In the genomic region with DNA sequence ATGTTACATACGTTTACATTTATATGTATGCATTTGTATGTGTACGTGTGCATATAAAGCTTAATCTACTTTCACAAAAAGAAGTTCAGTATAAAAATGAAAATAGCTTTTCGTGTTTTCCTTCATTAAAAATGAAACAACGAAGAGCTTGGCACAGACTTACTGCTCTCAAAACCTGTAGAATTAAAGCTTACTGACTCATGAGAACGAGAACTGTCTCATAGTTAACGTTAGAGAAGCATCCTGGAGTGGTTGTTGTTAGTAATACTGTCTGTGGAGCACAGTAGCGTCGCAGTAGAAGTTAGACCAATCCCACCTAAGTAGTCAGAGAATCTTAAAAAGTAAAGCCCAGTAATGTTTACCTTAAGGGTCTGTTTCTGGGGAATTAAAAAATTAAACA, we compare ENCODE assay signal across 8 cellular contexts. TPM values are rescaled to one million over a fixed set of nuclear protein-coding genes. Genes with fewer than 3 reads are reported as not detected.
DNase-seq lines count a peak whose midpoint lies in the region; ATAC-seq, FAIRE-seq and TF ChIP-seq lines count a peak whose summit lies in the region.

No MANE protein-coding gene starts in this region.

- ATAC-seq in activated naive CD4-positive, alpha-beta T cell treated with anti-CD3 and anti-CD28 coated beads, Interleukin-2, amount 50 U/mL, for 72 hours, result peak; percentile 39 to 43

- H3K27ac ChIP-seq in iPS-20b (ENCODE audit: low read length) (no peak overlapping the region), stomach smooth muscle (ENCODE audit: low read length) (peak overlapping the region; percentile 87)

- H3K9ac ChIP-seq in iPS-20b (ENCODE audit: low read depth, low read length), result peak overlapping the region; percentile 96; the same call in 1 of the 2 replicates
- H3K9ac ChIP-seq in stomach smooth muscle (ENCODE audit: low read length in 2 of 2), result peak overlapping the region; percentile 69 to 93

- peak overlapping the region; percentile 99 to 100 for H3K27ac Mint-ChIP-seq in activated naive CD4-positive, alpha-beta T cell treated with anti-CD3 and anti-CD28 coated beads, Interleukin-2, amount 50 U/mL, for 72 hours

- H3K27me3 ChIP-seq in iPS-20b (ENCODE audit: insufficient read depth, low read length), result no peaks in the 10 kb centered on the region
- H3K27me3 ChIP-seq in stomach smooth muscle (ENCODE audit: control insufficient read depth in 1 of 2, insufficient read depth in 2 of 2, low read length in 2 of 2), result no peaks in the 10 kb centered on the region

- H3K36me3 ChIP-seq in iPS-20b (ENCODE audit: insufficient read depth, low read depth, low read length), result peaks cover 12% of the 10 kb centered on the region
- H3K36me3 ChIP-seq in stomach smooth muscle (ENCODE audit: control insufficient read depth in 2 of 2, insufficient read depth in 2 of 2, low read length in 2 of 2), result no peaks in the 10 kb centered on the region

- H3K9me3 ChIP-seq in iPS-20b (ENCODE audit: insufficient read depth, low read depth, low read length), result no peaks in the 10 kb centered on the region
- H3K9me3 ChIP-seq in stomach smooth muscle (ENCODE audit: control insufficient read depth in 2 of 2, low read length in 2 of 2), result no peaks in the 10 kb centered on the region

- peaks cover 11 to 15% of the 10 kb centered on the region in 2 donors for H3K36me3 Mint-ChIP-seq in activated naive CD4-positive, alpha-beta T cell treated with anti-CD3 and anti-CD28 coated beads, Interleukin-2, amount 50 U/mL, for 72 hours

- DNase-seq in AG08395 (ENCODE audit: low spot score) (peak; percentile 41), HCEC 1CT (peak; percentile 53), GM12891 (ENCODE audit: insufficient read length, low spot score) (no peak), HuH-7 (ENCODE audit: low spot score) (no peak)
- DNase-seq in activated naive CD4-positive, alpha-beta T cell treated with anti-CD3 and anti-CD28 coated beads, Interleukin-2, amount 50 U/mL, for 72 hours (ENCODE audit: low spot score in 2 of 2), result no peak
- no peak for DNase-seq in stimulated activated CD4-positive, alpha-beta T cell treated with anti-CD3 and anti-CD28 coated beads, Interleukin-12 subunit alpha, Interleukin-12 subunit beta, amount 100 ng/mL, for 4 hours

- peaks cover 30% of the 10 kb centered on the region for H3K4me1 ChIP-seq in iPS-20b (ENCODE audit: insufficient read depth, low read length)
- H3K4me1 ChIP-seq in stomach smooth muscle (ENCODE audit: control insufficient read depth, insufficient read depth, low read length), result peaks cover 21% of the 10 kb centered on the region

- peak overlapping the region; percentile 99 for H3K4me3 ChIP-seq in iPS-20b (ENCODE audit: low read length)
- peak overlapping the region; percentile 77 to 83 for H3K4me3 ChIP-seq in stomach smooth muscle (ENCODE audit: low read length in 2 of 2)

- no peak for FAIRE-seq in GM12891 (lab: Jason Lieb, UNC)

- no peaks in the 10 kb centered on the region for H3K9me3 Mint-ChIP-seq in activated naive CD4-positive, alpha-beta T cell treated with anti-CD3 and anti-CD28 coated beads, Interleukin-2, amount 50 U/mL, for 72 hours

- TF ChIP-seq POLR2A in GM12891 (IDR thresholded peaks at IDR 0.05; ENCODE audit: low read depth, low read length), result no peak

TF ChIP-seq in GM12891, 5 proteins besides CTCF, POLR2A, EP300 and RAD21:
- TF ChIP-seq TAF1 (IDR thresholded peaks at IDR 0.05; ENCODE audit: low read depth, low read length) (no peak), PAX5 (IDR thresholded peaks at IDR 0.05; ENCODE audit: insufficient read depth, low read length, severe bottlenecking) (no peak), SPI1 (IDR thresholded peaks at IDR 0.05; ENCODE audit: low read depth, low read length) (no peak), POU2F2 (IDR thresholded peaks at IDR 0.05; ENCODE audit: low read depth, low read length) (no peak), POLR2AphosphoS5 (IDR thresholded peaks at IDR 0.05; ENCODE audit: low read depth, low read length) (no peak)

RNA-seq across cellular contexts. Expression of a gene that starts 1.3 kb away (rescaled TPM):
- total RNA-seq in activated naive CD4-positive, alpha-beta T cell treated with anti-CD3 and anti-CD28 coated beads, Interleukin-2, amount 50 U/mL, for 72 hours, result 10 to 100 TPM; 80.9 to 97.6 TPM
- 48.8 TPM for polyA plus RNA-seq in GM12891 (2012; ENCODE audit: low read depth, missing spikeins)

RNA-seq across cellular contexts. Expression of a gene that starts 46.3 kb away (rescaled TPM):
- 100 to 1,000 TPM in 1 of 2 donors, 10 to 100 TPM in 1; 76.9 to 119 TPM for total RNA-seq in activated naive CD4-positive, alpha-beta T cell treated with anti-CD3 and anti-CD28 coated beads, Interleukin-2, amount 50 U/mL, for 72 hours
- 31.1 TPM for polyA plus RNA-seq in GM12891 (2012; ENCODE audit: low read depth, missing spikeins)

RNA-seq across cellular contexts. Expression of a gene that starts 46.8 kb away (rescaled TPM):
- total RNA-seq in activated naive CD4-positive, alpha-beta T cell treated with anti-CD3 and anti-CD28 coated beads, Interleukin-2, amount 50 U/mL, for 72 hours, result 10 to 100 TPM; 60.5 to 63.0 TPM
- polyA plus RNA-seq in GM12891 (2012; ENCODE audit: low read depth, missing spikeins), result 22.6 TPM

Comparison
In these comparisons a context has a peak if more than half of its experiments do, and no peak if none do; other contexts are left out.
1. DNase-seq: peak in AG08395 (single experiment) and HCEC 1CT (single experiment); none in activated naive CD4-positive, alpha-beta T cell treated with anti-CD3 and anti-CD28 coated beads, Interleukin-2, amount 50 U/mL, for 72 hours (0 of 2), stimulated activated CD4-positive, alpha-beta T cell treated with anti-CD3 and anti-CD28 coated beads, Interleukin-12 subunit alpha, Interleukin-12 subunit beta, amount 100 ng/mL, for 4 hours (single experiment), GM12891 (single experiment) and HuH-7 (single experiment).